9 cellular contexts compared by ENCODE assay signal in genomic region chr16:88681709-88682451, GRCh38. TPM values are rescaled to one million over a fixed set of nuclear protein-coding genes. Genes with fewer than 3 reads are reported as not detected.
DNase-seq lines count a peak whose midpoint lies in the region; ATAC-seq and TF ChIP-seq lines count a peak whose summit lies in the region.
"Had no signal": no experiment of that assay in that cellular context is flagged by ENCODE, and none has a peak within 500 bp of the region (broad histone marks: within the 10 kb centered on the region; RNA-seq: fewer than 3 reads in every experiment).

No MANE protein-coding gene starts in this region.

- H3K4me3 ChIP-seq in Panc1 (ENCODE audit: low read depth in 2 of 2, low read length in 2 of 2) (no peak overlapping the region), osteoblast (ENCODE audit: insufficient read depth, low read length) (no peak overlapping the region)

- in situ Hi-C loops in Panc1 (cut with HindIII; ENCODE audit: low pct_unique_long_range_greater_than_20kb, low sequenced_read_pairs) = no loop called here

- no peak for DNase-seq in Panc1 (ENCODE audit: low read depth, low spot score)
- no peak for DNase-seq in osteoblast (ENCODE audit: insufficient read length, low spot score, missing footprints)
- DNase-seq in cerebellar nuclear complex (lab: John Stamatoyannopoulos, UW) = no peak
- DNase-seq in ureter (ENCODE audit: low spot score) = no peak
- DNase-seq in NCI-H187 treated with DMSO at 0.1 percent for 48 hours (lab: John Stamatoyannopoulos, UW) = no peak

- H3K27ac ChIP-seq in Panc1 (ENCODE audit: low read length) (no peak overlapping the region), angular gyrus (ENCODE audit: low read depth, low read length) (peak overlapping the region; percentile 51), osteoblast (ENCODE audit: low read depth, low read length) (no peak overlapping the region)

- no peaks in the 10 kb centered on the region; the same call in 1 of the 2 replicates for H3K4me1 ChIP-seq in Panc1 (ENCODE audit: control insufficient read depth, insufficient read depth, low read length)
- H3K4me1 ChIP-seq in osteoblast (ENCODE audit: insufficient read depth, low read length) = peaks cover 27% of the 10 kb centered on the region

- peak overlapping the region; percentile 15 for H2AFZ ChIP-seq in osteoblast (ENCODE audit: low read length)

- no peaks in the 10 kb centered on the region for H3K79me2 ChIP-seq in osteoblast (ENCODE audit: insufficient read depth, low read length)

- H3K9me3 ChIP-seq in Panc1 (ENCODE audit: control insufficient read depth, insufficient read depth, low read depth, low read length) (no peaks in the 10 kb centered on the region), osteoblast (ENCODE audit: low read depth, low read length) (no peaks in the 10 kb centered on the region)

- intact Hi-C loops in Panc1 (cut with micrococcal nuclease; ENCODE audit: unreplicated experiment) = no loop called here

- H3K27me3 ChIP-seq in Panc1 (ENCODE audit: control insufficient read depth, insufficient read depth, low read length) (no peaks in the 10 kb centered on the region), osteoblast (ENCODE audit: insufficient read depth, low read length) (peaks cover 37% of the 10 kb centered on the region)

- ATAC-seq in GM18867 (IDR thresholded peaks at IDR 0.05; ENCODE audit: unreplicated experiment) (peak; percentile 60), HG02885 (IDR thresholded peaks at IDR 0.05; ENCODE audit: poor library complexity, unreplicated experiment) (peak; percentile 73), Panc1 (0 out of 2 replicates have a peak, but pooled peaks have one; percentile 13)

- POLR2A ChIA-PET in Panc1 (lab: Charles Lee) = no interaction called here

- no peaks in the 10 kb centered on the region for H3K36me3 ChIP-seq in Panc1 (ENCODE audit: control insufficient read depth, insufficient read depth, low read length)
- no peaks in the 10 kb centered on the region for H3K36me3 ChIP-seq in osteoblast (ENCODE audit: insufficient read depth, low read length)

- H4K20me1 ChIP-seq in osteoblast (ENCODE audit: insufficient read depth, low read length) = peaks cover 2% of the 10 kb centered on the region

- CTCF ChIA-PET in Panc1 (lab: Charles Lee) = no interaction called here

- H3K4me2 ChIP-seq in osteoblast (ENCODE audit: insufficient read depth, low read length) = peak overlapping the region; percentile 34

- no peak for TF ChIP-seq CTCF in Panc1 (IDR thresholded peaks at IDR 0.05)
- no peak for TF ChIP-seq CTCF in osteoblast (IDR thresholded peaks at IDR 0.05; ENCODE audit: extremely low read depth, low read depth, low read length)

- BruUV-seq in Panc1 (replicated peaks; lab: Mats Ljungman, UMichigan) = no TSS peak

RNA-seq across cellular contexts. Expression of gene SNAI3, which starts 4.4 kb away (rescaled TPM):
- total RNA-seq in Panc1 (2021; ENCODE audit: unreplicated experiment) (not detected), osteoblast (not detected in 2 replicates), ureter (1.8 TPM)
- 0.40 TPM for polyA plus RNA-seq in Panc1 (2012; ENCODE audit: insufficient read length)
- total RNA-seq: NCI-H460 had no signal

RNA-seq across cellular contexts. Expression of gene MVD, which starts 19.0 kb away (rescaled TPM):
- total RNA-seq in Panc1 (2021; ENCODE audit: unreplicated experiment) (96.8 TPM), osteoblast (67.3 and 73.1 TPM in 2 replicates), ureter (43.9 TPM)
- polyA plus RNA-seq in Panc1 (2012; ENCODE audit: insufficient read length) = 84.8 TPM

RNA-seq across cellular contexts. Expression of gene RNF166, which starts 24.3 kb away (rescaled TPM):
- total RNA-seq in Panc1 (2021; ENCODE audit: unreplicated experiment) (19.8 TPM), osteoblast (14.5 and 18.0 TPM in 2 replicates), ureter (22.8 TPM)
- polyA plus RNA-seq in Panc1 (2012; ENCODE audit: insufficient read length) = 23.4 TPM

RNA-seq across cellular contexts. Expression of gene CTU2, which starts 24.4 kb away (rescaled TPM):
- total RNA-seq in Panc1 (2021; ENCODE audit: unreplicated experiment) = 24.8 TPM
- polyA plus RNA-seq in Panc1 (2012; ENCODE audit: insufficient read length) = 31.7 TPM
- 14.8 and 15.6 TPM in 2 replicates for total RNA-seq in osteoblast
- 25.2 TPM for total RNA-seq in ureter

RNA-seq across cellular contexts. Expression of gene CYBA, which starts 31.0 kb away (rescaled TPM):
- total RNA-seq in Panc1 (2021; ENCODE audit: unreplicated experiment) (233 TPM), osteoblast (144 and 250 TPM in 2 replicates), ureter (279 TPM)
- polyA plus RNA-seq in Panc1 (2012; ENCODE audit: insufficient read length) = 404 TPM

Comparison
In these comparisons a context has a peak if more than half of its experiments do, and no peak if none do; other contexts are left out.
1. ATAC-seq: peak in every context shown above with its lines; median percentile 73 in HG02885; 60 in GM18867; 13 in Panc1.